10 cellular contexts compared by ENCODE assay signal in genomic region chr2:120919771-120920437, GRCh38.
DNase-seq lines count a peak whose midpoint lies in the region; ATAC-seq and TF ChIP-seq lines count a peak whose summit lies in the region.
"Had no signal": no experiment of that assay in that cellular context is flagged by ENCODE, and none has a peak within 500 bp of the region (broad histone marks: within the 10 kb centered on the region; RNA-seq: fewer than 3 reads in every experiment).

No MANE protein-coding gene starts in this region.

- H3K27ac Mint-ChIP-seq in nephron progenitor cell = peak overlapping the region; percentile 70
- H3K27ac Mint-ChIP-seq: activated T-cell treated with anti-CD3 and anti-CD28 coated beads, Interleukin-2, amount 50 U/mL, for 24 hours had no signal

- H3K9me3 ChIP-seq in RWPE2 (ENCODE audit: severe bottlenecking) = no peaks in the 10 kb centered on the region

- 73% methylated on average over 19 of the region's 19 CpGs for WGBS in lower leg skin, 2 donors

- no peaks in the 10 kb centered on the region for H3K9me3 Mint-ChIP-seq in nephron progenitor cell
- H3K9me3 Mint-ChIP-seq: activated T-cell treated with anti-CD3 and anti-CD28 coated beads, Interleukin-2, amount 50 U/mL, for 24 hours had no signal

- peaks cover 12% of the 10 kb centered on the region for H3K4me1 ChIP-seq in RWPE2 (ENCODE audit: insufficient read depth, poor library complexity, severe bottlenecking)

- H3K36me3 Mint-ChIP-seq in nephron progenitor cell (ENCODE audit: low read depth) = no peaks in the 10 kb centered on the region

- no peaks in the 10 kb centered on the region for H3K36me3 ChIP-seq in RWPE2 (ENCODE audit: low read depth)

- intact Hi-C loops in lower leg skin (cut with DNase I; ENCODE audit: low total_unique reads) = no loop called here

- TF ChIP-seq CTCF in RWPE2 (IDR thresholded peaks at IDR 0.05; ENCODE audit: poor library complexity, severe bottlenecking) (no peak), nephron progenitor cell (IDR thresholded peaks at IDR 0.05) (no peak), lower leg skin (IDR thresholded peaks at IDR 0.05) (no peak)

- no peak overlapping the region for H3K4me3 Mint-ChIP-seq in nephron progenitor cell
- H3K4me3 Mint-ChIP-seq: activated T-cell treated with anti-CD3 and anti-CD28 coated beads, Interleukin-2, amount 50 U/mL, for 24 hours had no signal

- no peak overlapping the region for H3K4me3 ChIP-seq in RWPE2 (ENCODE audit: severe bottlenecking)
- no peak overlapping the region for H3K4me3 ChIP-seq in lower leg skin (ENCODE audit: low read depth, poor library complexity, severe bottlenecking)

- peak; percentile 37 for DNase-seq in A172 (ENCODE audit: low spot score)
- DNase-seq in RWPE2 (ENCODE audit: low spot score) = no peak
- DNase-seq in fibroblast of peridontal ligament (ENCODE audit: extremely low read depth) = peak; percentile 77
- peak; percentile 36 for DNase-seq in nephron progenitor cell
- DNase-seq in GM19238 (ENCODE audit: insufficient read length, low spot score) = no peak
- DNase-seq in lower leg skin (ENCODE audit: low spot score in 2 of 2) = no peak
- no peak for DNase-seq in DMS 273 (lab: John Stamatoyannopoulos, UW; ENCODE audit: unreplicated experiment)
- DNase-seq: activated T-cell treated with anti-CD3 and anti-CD28 coated beads, Interleukin-2, amount 50 U/mL, for 24 hours; NCI-H2029 had no signal

- ATAC-seq in RWPE2 (ENCODE audit: low read depth) (peak; percentile 21; the same call in 2 of the 3 replicates), HG03378 (IDR thresholded peaks at IDR 0.05; ENCODE audit: unreplicated experiment) (no peak)

- TF ChIP-seq POLR2A in lower leg skin (IDR thresholded peaks at IDR 0.05) = no peak

- H3K27me3 ChIP-seq in RWPE2 (ENCODE audit: insufficient read depth, poor library complexity, severe bottlenecking) = no peaks in the 10 kb centered on the region

- H3K27me3 Mint-ChIP-seq in nephron progenitor cell (ENCODE audit: low read depth, poor library complexity) = peaks cover 23% of the 10 kb centered on the region
- H3K27me3 Mint-ChIP-seq: activated T-cell treated with anti-CD3 and anti-CD28 coated beads, Interleukin-2, amount 50 U/mL, for 24 hours had no signal

- no peak overlapping the region for H3K27ac ChIP-seq in RWPE2 (ENCODE audit: poor library complexity, severe bottlenecking)

- H3K4me1 Mint-ChIP-seq in nephron progenitor cell = peaks cover 33% of the 10 kb centered on the region

Comparison
In these comparisons a context has a peak if more than half of its experiments do, and no peak if none do; other contexts are left out.
1. DNase-seq: peak in A172 (single experiment), fibroblast of peridontal ligament (single experiment) and nephron progenitor cell (single experiment); none in RWPE2 (single experiment), GM19238 (single experiment), lower leg skin (0 of 2) and DMS 273 (single experiment).